1 cellular context compared by ENCODE assay signal in genomic region chr18:50133526-50133925, GRCh38.
TF ChIP-seq lines count a peak whose summit lies in the region.

No MANE protein-coding gene starts in this region.

TF ChIP-seq in GM23338, 12 proteins besides CTCF, POLR2A, EP300 and RAD21 (continued from another document):
- TF ChIP-seq ZNF462 (CRISPR knock-in tag; IDR thresholded peaks at IDR 0.05) (no peak), EZH2 (IDR thresholded peaks at IDR 0.05; ENCODE audit: low read depth, unreplicated experiment) (no peak)
